29 cellular contexts compared by ENCODE assay signal in the genomic region with DNA sequence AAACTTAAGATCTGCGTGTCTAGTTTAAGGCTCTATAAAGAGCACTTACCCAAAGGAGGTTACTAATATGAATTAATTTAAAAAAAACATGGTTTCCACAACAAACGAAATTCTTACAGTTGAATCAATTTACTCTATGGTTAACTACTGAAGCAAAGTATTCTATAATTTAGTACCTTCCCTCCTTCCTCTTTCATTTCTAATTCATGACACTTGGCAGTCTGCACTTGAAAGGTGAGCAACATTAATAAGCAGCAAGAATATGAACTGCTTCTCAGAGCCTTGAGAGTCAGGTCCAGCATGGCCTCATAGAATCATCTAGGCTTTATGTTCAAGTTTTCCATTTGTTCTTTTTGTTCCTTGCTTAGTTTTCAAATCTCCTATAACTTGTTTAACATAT.
"Had no signal": no experiment of that assay in that cellular context is flagged by ENCODE, and none has a peak within 500 bp of the region (broad histone marks: within the 10 kb centered on the region; RNA-seq: fewer than 3 reads in every experiment).

No MANE protein-coding gene starts in this region.

- H3K79me2 ChIP-seq: parathyroid adenoma had no signal

- H3K4me2 ChIP-seq: neural progenitor cell, smooth muscle cell had no signal

- H3K4me1 ChIP-seq: left lung, lower lobe of right lung, neural progenitor cell, parathyroid adenoma, right atrium auricular region, right lobe of liver, stomach, testis, thyroid gland, transverse colon, vagina had no signal

- DNase-seq: hypothalamus; immature natural killer cell; kidney; left colon; left lung; lower lobe of right lung; mammary epithelial cell; mesenchymal stem cell; natural killer cell; nephron progenitor cell; occipital lobe; right lobe of liver; stimulated activated CD4-positive, alpha-beta T cell treated with anti-CD3 and anti-CD28 coated beads, Interleukin-1b, Interleukin-23, amount 100 ng/mL, for 48 hours; stimulated activated CD4-positive, alpha-beta T cell treated with anti-CD3 and anti-CD28 coated beads, Interleukin-2, amount 100 ng/mL, for 48 hours; stimulated activated CD4-positive, alpha-beta T cell treated with anti-CD3 and anti-CD28 coated beads, Interleukin-4, amount 100 ng/mL, for 4 hours; stimulated activated CD8-positive, alpha-beta memory T cell treated with anti-CD3 and anti-CD28 coated beads, Interleukin-4, amount 100 ng/mL, for 48 hours; stimulated activated naive CD8-positive, alpha-beta T cell treated with anti-CD3 and anti-CD28 coated beads, Interleukin-15, Interleukin-2, amounts not matched to agents 100 U/mL and 50 U/mL, for 24 hours; stomach; testis; thyroid gland; transverse colon; upper lobe of left lung had no signal

- H3K4me3 Mint-ChIP-seq: immature natural killer cell; natural killer cell; nephron progenitor cell; neural progenitor cell; stimulated activated memory B cell treated with anti-CD40 and anti-IgM and Interleukin-4, amounts not matched to agents 10 μg/mL and 1 μg/mL and 100 μg/mL, for 72 hours had no signal

- H3K4me3 ChIP-seq: left lung, lower lobe of right lung, neural progenitor cell, right atrium auricular region, right lobe of liver, smooth muscle cell, stomach, testis, thyroid gland, transverse colon, upper lobe of left lung, vagina had no signal

- H3K27ac Mint-ChIP-seq: immature natural killer cell; natural killer cell; nephron progenitor cell; neural progenitor cell; stimulated activated memory B cell treated with anti-CD40 and anti-IgM and Interleukin-4, amounts not matched to agents 10 μg/mL and 1 μg/mL and 100 μg/mL, for 72 hours had no signal

- H3K9ac ChIP-seq: neural progenitor cell, parathyroid adenoma had no signal

- H3K36me3 ChIP-seq: neural progenitor cell had no signal

- H3K4me1 Mint-ChIP-seq: immature natural killer cell, natural killer cell, nephron progenitor cell, neural progenitor cell had no signal

- H2AFZ ChIP-seq: neural progenitor cell, parathyroid adenoma had no signal

- ATAC-seq: left colon; left lung; lower lobe of right lung; natural killer cell; right lobe of liver; stimulated activated memory B cell treated with anti-CD40 and anti-IgM and Interleukin-4, amounts not matched to agents 10 μg/mL and 1 μg/mL and 100 μg/mL, for 72 hours; stimulated activated naive CD8-positive, alpha-beta T cell treated with anti-CD3 and anti-CD28 coated beads, Interleukin-15, Interleukin-2, amounts not matched to agents 100 U/mL and 50 U/mL, for 24 hours had no signal

- H3K27ac ChIP-seq: left lung, lower lobe of right lung, neural progenitor cell, neutrophil, parathyroid adenoma, right atrium auricular region, right lobe of liver, stomach, testis, thyroid gland, transverse colon, upper lobe of left lung, vagina had no signal

- H3K9me3 Mint-ChIP-seq: immature natural killer cell; natural killer cell; nephron progenitor cell; neural progenitor cell; stimulated activated memory B cell treated with anti-CD40 and anti-IgM and Interleukin-4, amounts not matched to agents 10 μg/mL and 1 μg/mL and 100 μg/mL, for 72 hours had no signal

- H3K9me3 ChIP-seq: left lung, lower lobe of right lung, neutrophil, right atrium auricular region, right lobe of liver, stomach, testis, thyroid gland, transverse colon, upper lobe of left lung, vagina had no signal

- H3K27me3 Mint-ChIP-seq: stimulated activated memory B cell treated with anti-CD40 and anti-IgM and Interleukin-4, amounts not matched to agents 10 μg/mL and 1 μg/mL and 100 μg/mL, for 72 hours had no signal

- H3K27me3 ChIP-seq: left lung, neural progenitor cell, neutrophil, right atrium auricular region, right lobe of liver, stomach, testis, thyroid gland, transverse colon, upper lobe of left lung, vagina had no signal
